Comparison of ENCODE assay signal across 8 cellular contexts in genomic region chr22:37896181-37896592, GRCh38. TPM values are rescaled to one million over a fixed set of nuclear protein-coding genes. Genes with fewer than 3 reads are reported as not detected.
DNase-seq lines count a peak whose midpoint lies in the region; ATAC-seq and TF ChIP-seq lines count a peak whose summit lies in the region.

No MANE protein-coding gene starts in this region.

- intact Hi-C loops in aorta (cut with DNase I), result no loop called here

- DNase-seq in activated naive CD4-positive, alpha-beta T cell treated with Interleukin-2 at 50 U/mL for 16 hours, result peak; percentile 21
- DNase-seq in activated naive CD4-positive, alpha-beta T cell treated with anti-CD3 and anti-CD28 coated beads, Interleukin-2, amount 50 U/mL, for 16 hours, result no peak
- DNase-seq in Kasumi-1 (lab: John Stamatoyannopoulos, UW) (peak; percentile 48 to 54), lung (ENCODE audit: low spot score) (no peak), hypothalamus (lab: John Stamatoyannopoulos, UW) (no peak), NCI-H2171 treated with DMSO at 0.1 percent for 48 hours (lab: John Stamatoyannopoulos, UW) (no peak), aorta (no peak)

- no peaks in the 10 kb centered on the region for H3K27me3 Mint-ChIP-seq in activated naive CD8-positive, alpha-beta T cell

- ATAC-seq in lung (ENCODE audit: insufficient read depth, low FRiP score) (no peak), aorta (ENCODE audit: low FRiP score) (no peak)

- peak overlapping the region; percentile 78 for H3K27ac Mint-ChIP-seq in activated naive CD8-positive, alpha-beta T cell

- H3K4me1 ChIP-seq in lung (ENCODE audit: control insufficient read depth in 2 of 2, insufficient read depth in 2 of 2, low read length in 2 of 2) (peaks cover 0 to 31% of the 10 kb centered on the region in 2 donors), aorta (ENCODE audit: control insufficient read depth in 1 of 2, insufficient read depth in 2 of 2, low read length in 2 of 2) (no peaks in the 10 kb centered on the region)

- H3K27ac ChIP-seq in lung (ENCODE audit: low read depth in 1 of 2, low read length in 1 of 2) (peak overlapping the region; percentile 64 to 74), aorta (ENCODE audit: low read depth in 1 of 2, low read length in 2 of 2) (no peak overlapping the region)

- WGBS in lung, 2 donors, result 24 to 33% methylated on average over 5 of the region's 5 CpGs
- WGBS in aorta, 2 donors, result 82 to 84% methylated on average over 5 of the region's 5 CpGs

- no peaks in the 10 kb centered on the region for H3K9me3 Mint-ChIP-seq in activated naive CD8-positive, alpha-beta T cell (ENCODE audit: low read depth)

- peaks cover 0 to 4% of the 10 kb centered on the region in 2 donors for H3K36me3 ChIP-seq in lung (ENCODE audit: control insufficient read depth in 2 of 2, insufficient read depth in 2 of 2, low read length in 2 of 2)
- H3K36me3 ChIP-seq in aorta (ENCODE audit: control insufficient read depth in 1 of 2, insufficient read depth in 2 of 2, low read length in 1 of 2), result no peaks in the 10 kb centered on the region

- peaks cover 22% of the 10 kb centered on the region for H3K4me1 Mint-ChIP-seq in activated naive CD8-positive, alpha-beta T cell (ENCODE audit: low read depth)

- TF ChIP-seq CTCF in lung (IDR thresholded peaks at IDR 0.05; ENCODE audit: control extremely low read depth, extremely low read depth), result no peak

- no peaks in the 10 kb centered on the region for H3K36me3 Mint-ChIP-seq in activated naive CD8-positive, alpha-beta T cell

- H3K27me3 ChIP-seq in lung (ENCODE audit: control insufficient read depth, insufficient read depth) (no peaks in the 10 kb centered on the region), aorta (ENCODE audit: control insufficient read depth in 1 of 2, insufficient read depth in 2 of 2, low read length in 1 of 2) (no peaks in the 10 kb centered on the region)

- H3K4me3 Mint-ChIP-seq in activated naive CD8-positive, alpha-beta T cell, result peak overlapping the region; percentile 27

- H3K9me3 ChIP-seq in lung (ENCODE audit: control insufficient read depth in 2 of 2, insufficient read depth in 1 of 2, low read length in 1 of 2) (peaks cover 0 to 1% of the 10 kb centered on the region in 2 donors), aorta (ENCODE audit: control insufficient read depth, low read length) (no peaks in the 10 kb centered on the region)

- H3K4me3 ChIP-seq in lung (no peak overlapping the region), aorta (ENCODE audit: low read length in 2 of 2) (no peak overlapping the region)

RNA-seq across cellular contexts. Expression of gene MICALL1, which starts 9.9 kb away (rescaled TPM):
- total RNA-seq in lung, result 10 to 100 TPM; 15.4 to 29.1 TPM
- 10 to 100 TPM; 12.9 to 19.6 TPM for polyA plus RNA-seq in lung
- total RNA-seq in aorta, result 10 to 100 TPM; 24.2 to 39.3 TPM
- 10 to 100 TPM in 1 of 2 donors, 1 to 10 TPM in 1; 7.0 to 12.8 TPM for polyA plus RNA-seq in aorta

RNA-seq across cellular contexts. Expression of gene EIF3L, which starts 47.0 kb away (rescaled TPM):
- total RNA-seq in lung, result 100 to 1,000 TPM; 281 to 420 TPM
- polyA plus RNA-seq in lung, result 100 to 1,000 TPM; 175 to 224 TPM
- total RNA-seq in aorta, result 100 to 1,000 TPM; 276 to 356 TPM
- polyA plus RNA-seq in aorta, result 100 to 1,000 TPM; 307 to 366 TPM

RNA-seq across cellular contexts. Expression of gene ANKRD54, which starts 52.1 kb away (rescaled TPM):
- total RNA-seq in lung (10 to 100 TPM; 19.8 to 31.8 TPM), aorta (10 to 100 TPM; 11.0 to 16.7 TPM)
- polyA plus RNA-seq in lung (10 to 100 TPM; 19.3 to 20.2 TPM), aorta (10 to 100 TPM; 12.4 to 17.3 TPM)

RNA-seq across cellular contexts. Expression of gene C22orf23, which starts 57.2 kb away (rescaled TPM):
- total RNA-seq in lung (1 to 10 TPM; 1.1 to 4.2 TPM), aorta (not detected)
- polyA plus RNA-seq in lung (1 to 10 TPM; 1.4 to 1.6 TPM), aorta (under 1 TPM in 1 of 2 donors, not detected in 1; 0.18 TPM)

RNA-seq across cellular contexts. Expression of gene POLR2F, which starts 57.3 kb away (rescaled TPM):
- 10 to 100 TPM; 36.8 to 62.3 TPM for total RNA-seq in lung
- polyA plus RNA-seq in lung, result 100 to 1,000 TPM in 1 of 2 donors, 10 to 100 TPM in 1; 96.9 to 161 TPM
- total RNA-seq in aorta, result 10 to 100 TPM; 45.9 to 46.2 TPM
- 100 to 1,000 TPM; 150 to 169 TPM for polyA plus RNA-seq in aorta

Comparison
In these comparisons a context has a peak if more than half of its experiments do, and no peak if none do; other contexts are left out.
1. DNase-seq: peak in activated naive CD4-positive, alpha-beta T cell treated with Interleukin-2 at 50 U/mL for 16 hours (single experiment) and Kasumi-1 (2 of 2); none in activated naive CD4-positive, alpha-beta T cell treated with anti-CD3 and anti-CD28 coated beads, Interleukin-2, amount 50 U/mL, for 16 hours (single experiment), lung (single experiment), hypothalamus (0 of 51), NCI-H2171 treated with DMSO at 0.1 percent for 48 hours (single experiment) and aorta (0 of 2).
2. H3K27ac ChIP-seq: peak in lung (2 of 2); none in aorta (0 of 2).